Comparison of ENCODE assay signal across 8 cellular contexts in the genomic region with DNA sequence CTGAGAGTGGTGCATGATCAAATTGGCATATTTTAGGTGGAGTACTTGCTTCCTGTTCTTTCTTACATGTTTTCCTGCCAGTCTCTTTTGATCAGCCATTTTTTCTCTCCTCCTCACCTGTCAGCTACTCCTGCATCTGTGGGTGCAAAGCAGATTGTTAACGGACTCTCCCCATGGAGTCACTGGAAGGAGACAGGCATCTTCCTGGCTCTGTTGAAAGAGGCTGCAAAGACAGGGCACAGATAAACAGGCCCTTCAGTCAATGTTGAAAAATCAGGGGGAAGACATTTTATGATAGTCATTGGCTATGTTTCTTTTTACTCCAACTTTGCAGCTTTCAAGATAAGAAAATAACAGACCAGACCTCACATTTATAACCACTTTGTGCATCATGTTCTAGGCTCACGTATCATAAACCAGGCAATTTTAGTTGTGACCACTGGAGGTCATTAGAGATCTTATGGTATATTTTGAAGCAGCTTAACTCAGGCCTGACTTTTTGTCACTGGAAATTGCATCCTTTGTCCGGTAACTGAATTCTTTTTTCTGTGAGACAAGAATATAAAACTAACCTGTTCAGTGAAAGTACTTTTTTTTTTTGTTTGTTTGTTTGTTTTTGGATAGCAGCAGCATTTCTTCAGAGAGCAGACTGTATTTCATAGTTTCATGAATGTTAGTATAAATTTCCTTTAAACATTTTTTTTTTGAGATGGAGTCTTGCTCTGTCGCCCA. TPM values are rescaled to one million over a fixed set of nuclear protein-coding genes. Genes with fewer than 3 reads are reported as not detected.
DNase-seq lines count a peak whose midpoint lies in the region; ATAC-seq, FAIRE-seq and TF ChIP-seq lines count a peak whose summit lies in the region.

No MANE protein-coding gene starts in this region.

- peaks cover 3% of the 10 kb centered on the region for H3K27me3 Mint-ChIP-seq in activated CD4-positive, alpha-beta memory T cell treated with anti-CD3 and anti-CD28 coated beads for 36 hours
- H3K27me3 Mint-ChIP-seq in activated CD4-positive, alpha-beta memory T cell treated with anti-CD3 and anti-CD28 coated beads, Interleukin-2, amount 10 ng/mL, durations not matched to agents 7 days and 5 days: no peaks in the 10 kb centered on the region

- H3K9ac ChIP-seq in colonic mucosa (ENCODE audit: low read depth in 2 of 2, low read length in 2 of 2): no peak overlapping the region

- BruUV-seq in PC-9 (replicated peaks; lab: Mats Ljungman, UMichigan): no TSS peak

- H3K79me2 ChIP-seq in PC-9 (ENCODE audit: low read depth): no peaks in the 10 kb centered on the region

- CTCF ChIA-PET in activated CD4-positive, alpha-beta memory T cell treated with anti-CD3 and anti-CD28 coated beads for 36 hours (lab: Charles Lee): interaction anchor here (0.6 to 6.2 kb wide), 32 partner anchors 9 to 554 kb away, joined by 3 to 67 read pairs (median 4); a partner anchor contains a TSS
- CTCF ChIA-PET in activated CD4-positive, alpha-beta memory T cell treated with anti-CD3 and anti-CD28 coated beads, Interleukin-2, amount 10 ng/mL, durations not matched to agents 7 days and 5 days (lab: Charles Lee): interaction anchor here (0.6 to 3.1 kb wide), 20 partner anchors 9 to 559 kb away, joined by 3 to 28 read pairs (median 3); a partner anchor contains a TSS
- CTCF ChIA-PET in PC-9 (lab: Charles Lee): interaction anchor here (0.5 to 0.7 kb wide), 2 partner anchors 297 to 415 kb away, joined by 3 to 5 read pairs; no protein-coding TSS in a partner anchor

- H3F3A ChIP-seq in PC-9 (ENCODE audit: insufficient read depth, low read depth): peaks cover 27% of the 10 kb centered on the region

- 0 out of 2 replicates have a peak overlapping the region, but pooled peaks have one; percentile 25 for H2AFZ ChIP-seq in PC-9

- no peak for DNase-seq in activated CD4-positive, alpha-beta memory T cell treated with anti-CD3 and anti-CD28 coated beads for 36 hours
- DNase-seq in activated CD4-positive, alpha-beta memory T cell treated with anti-CD3 and anti-CD28 coated beads, Interleukin-2, amount 10 ng/mL, durations not matched to agents 7 days and 5 days: no peak
- peak; percentile 12 for DNase-seq in H54 (ENCODE audit: insufficient read length, low spot score)
- DNase-seq in LNCaP clone FGC (ENCODE audit: low read depth): peak; percentile 46
- peak in 1 of 2 experiments; percentile 74 for DNase-seq in PC-9
- DNase-seq in colonic mucosa: peak; percentile 25
- DNase-seq in lung (ENCODE audit: low spot score): no peak
- no peak for DNase-seq in stimulated activated CD4-positive, alpha-beta T cell treated with anti-CD3 and anti-CD28 coated beads, Interleukin-4, amount 100 ng/mL, for 24 hours

- no peak overlapping the region for H3K4me3 ChIP-seq in LNCaP clone FGC (ENCODE audit: low read depth, low read length)
- no peak overlapping the region for H3K4me3 ChIP-seq in PC-9
- H3K4me3 ChIP-seq in colonic mucosa: no peak overlapping the region
- H3K4me3 ChIP-seq in lung: no peak overlapping the region

- H3K4me1 Mint-ChIP-seq in activated CD4-positive, alpha-beta memory T cell treated with anti-CD3 and anti-CD28 coated beads for 36 hours (ENCODE audit: low read depth): peaks cover 27% of the 10 kb centered on the region
- peaks cover 33% of the 10 kb centered on the region for H3K4me1 Mint-ChIP-seq in activated CD4-positive, alpha-beta memory T cell treated with anti-CD3 and anti-CD28 coated beads, Interleukin-2, amount 10 ng/mL, durations not matched to agents 7 days and 5 days

- ATAC-seq in lung (ENCODE audit: insufficient read depth, low FRiP score): peak; percentile 63

- 35 to 50% methylated on average over 4 of the region's 4 CpGs for WGBS in lung, 2 donors

- no peak overlapping the region for H3K4me2 ChIP-seq in PC-9

- TF ChIP-seq POLR2A in H54 (IDR thresholded peaks at IDR 0.05; ENCODE audit: low read depth, low read length): no peak

- TF ChIP-seq CTCF in LNCaP clone FGC (IDR thresholded peaks at IDR 0.05; ENCODE audit: control insufficient read depth, extremely low read depth, insufficient read depth) (peak; percentile 71), PC-9 (conservative IDR thresholded peaks at IDR 0.05) (peak; percentile 88), colonic mucosa (IDR thresholded peaks at IDR 0.05) (peak; percentile 77), lung (IDR thresholded peaks at IDR 0.05; ENCODE audit: control extremely low read depth, extremely low read depth) (peak; percentile 68)

- H3K4me3 Mint-ChIP-seq in activated CD4-positive, alpha-beta memory T cell treated with anti-CD3 and anti-CD28 coated beads for 36 hours: no peak overlapping the region
- H3K4me3 Mint-ChIP-seq in activated CD4-positive, alpha-beta memory T cell treated with anti-CD3 and anti-CD28 coated beads, Interleukin-2, amount 10 ng/mL, durations not matched to agents 7 days and 5 days: no peak overlapping the region

- H3K27me3 ChIP-seq in PC-9 (ENCODE audit: insufficient read depth, low read depth) (no peaks in the 10 kb centered on the region), colonic mucosa (no peaks in the 10 kb centered on the region), lung (ENCODE audit: control insufficient read depth, insufficient read depth) (no peaks in the 10 kb centered on the region)

- intact Hi-C loops in activated CD4-positive, alpha-beta memory T cell treated with anti-CD3 and anti-CD28 coated beads for 36 hours (cut with micrococcal nuclease): loop anchor here (1.0 to 5.0 kb wide), 10 partner anchors 67 to 548 kb away; a partner anchor contains a TSS
- intact Hi-C loops in PC-9 (cut with micrococcal nuclease; ENCODE audit: unreplicated experiment) (loop anchor here (1.0 to 10.0 kb wide), 4 partner anchors 86 to 548 kb away; a partner anchor contains a TSS), colonic mucosa (cut with DNase I) (loop anchor here (2.0 to 10.0 kb wide), 3 partner anchors 173 to 546 kb away; a partner anchor contains a TSS)

- H3K27ac Mint-ChIP-seq in activated CD4-positive, alpha-beta memory T cell treated with anti-CD3 and anti-CD28 coated beads for 36 hours: peak overlapping the region; percentile 43
- no peak overlapping the region for H3K27ac Mint-ChIP-seq in activated CD4-positive, alpha-beta memory T cell treated with anti-CD3 and anti-CD28 coated beads, Interleukin-2, amount 10 ng/mL, durations not matched to agents 7 days and 5 days

- POLR2A ChIA-PET in activated CD4-positive, alpha-beta memory T cell treated with anti-CD3 and anti-CD28 coated beads for 36 hours (lab: Charles Lee): interaction anchor here (0.6 kb wide), 3 partner anchors 31 to 508 kb away, joined by 4 to 7 read pairs (median 6); no protein-coding TSS in a partner anchor
- POLR2A ChIA-PET in activated CD4-positive, alpha-beta memory T cell treated with anti-CD3 and anti-CD28 coated beads, Interleukin-2, amount 10 ng/mL, durations not matched to agents 7 days and 5 days (lab: Charles Lee): interaction anchor here (0.7 to 1.5 kb wide), 3 partner anchors 170 to 825 kb away, joined by 3 to 6 read pairs (median 3); no protein-coding TSS in a partner anchor
- POLR2A ChIA-PET in PC-9 (lab: Charles Lee; ENCODE audit: unreplicated experiment): no interaction called here

- H3K9me3 Mint-ChIP-seq in activated CD4-positive, alpha-beta memory T cell treated with anti-CD3 and anti-CD28 coated beads for 36 hours: no peaks in the 10 kb centered on the region
- no peaks in the 10 kb centered on the region for H3K9me3 Mint-ChIP-seq in activated CD4-positive, alpha-beta memory T cell treated with anti-CD3 and anti-CD28 coated beads, Interleukin-2, amount 10 ng/mL, durations not matched to agents 7 days and 5 days

- H3K36me3 ChIP-seq in PC-9 (ENCODE audit: low read depth) (no peaks in the 10 kb centered on the region), colonic mucosa (no peaks in the 10 kb centered on the region), lung (ENCODE audit: control insufficient read depth in 2 of 2, insufficient read depth in 2 of 2, low read length in 2 of 2) (no peaks in the 10 kb centered on the region)

- no peak for FAIRE-seq in H54 (lab: Jason Lieb, UNC)

- no peaks in the 10 kb centered on the region for H3K36me3 Mint-ChIP-seq in activated CD4-positive, alpha-beta memory T cell treated with anti-CD3 and anti-CD28 coated beads for 36 hours
- no peaks in the 10 kb centered on the region for H3K36me3 Mint-ChIP-seq in activated CD4-positive, alpha-beta memory T cell treated with anti-CD3 and anti-CD28 coated beads, Interleukin-2, amount 10 ng/mL, durations not matched to agents 7 days and 5 days (ENCODE audit: low read depth)

- H3K4me1 ChIP-seq in PC-9 (replicated peaks; ENCODE audit: insufficient read depth): peaks cover 46% of the 10 kb centered on the region
- peaks cover 5% of the 10 kb centered on the region for H3K4me1 ChIP-seq in colonic mucosa
- peaks cover 4 to 8% of the 10 kb centered on the region in 2 donors for H3K4me1 ChIP-seq in lung (ENCODE audit: control insufficient read depth in 2 of 2, insufficient read depth in 2 of 2, low read length in 2 of 2)

- H4K20me1 ChIP-seq in PC-9 (ENCODE audit: insufficient read depth): no peaks in the 10 kb centered on the region

- H3K9me3 ChIP-seq in PC-9 (ENCODE audit: insufficient read depth, low read depth) (no peaks in the 10 kb centered on the region), colonic mucosa (no peaks in the 10 kb centered on the region), lung (ENCODE audit: control insufficient read depth in 2 of 2, insufficient read depth in 1 of 2, low read length in 1 of 2) (peaks cover 0 to 2% of the 10 kb centered on the region in 2 donors)

- no peak overlapping the region for H3K27ac ChIP-seq in PC-9
- H3K27ac ChIP-seq in colonic mucosa: no peak overlapping the region
- no peak overlapping the region for H3K27ac ChIP-seq in lung (ENCODE audit: low read depth in 1 of 2, low read length in 1 of 2)

- no peaks in the 10 kb centered on the region for H3K9me2 ChIP-seq in PC-9 (ENCODE audit: insufficient read depth)

RNA-seq across cellular contexts. Expression of a gene that starts 20.1 kb away (rescaled TPM):
- total RNA-seq in activated CD4-positive, alpha-beta memory T cell treated with anti-CD3 and anti-CD28 coated beads for 36 hours: not detected
- not detected for total RNA-seq in activated CD4-positive, alpha-beta memory T cell treated with anti-CD3 and anti-CD28 coated beads, Interleukin-2, amount 10 ng/mL, durations not matched to agents 7 days and 5 days
- total RNA-seq in PC-9 (2021) (not detected in 2 replicates), colonic mucosa (not detected), lung (10 to 100 TPM; 13.4 to 15.3 TPM)
- 1 to 10 TPM; 2.1 to 4.0 TPM for polyA plus RNA-seq in lung

RNA-seq across cellular contexts. Expression of a gene that starts 42.4 kb away (rescaled TPM):
- total RNA-seq in activated CD4-positive, alpha-beta memory T cell treated with anti-CD3 and anti-CD28 coated beads for 36 hours: 10 to 100 TPM; 17.9 to 18.8 TPM
- 10 to 100 TPM; 28.0 to 28.7 TPM for total RNA-seq in activated CD4-positive, alpha-beta memory T cell treated with anti-CD3 and anti-CD28 coated beads, Interleukin-2, amount 10 ng/mL, durations not matched to agents 7 days and 5 days
- total RNA-seq in PC-9 (2021) (10.1 and 12.3 TPM in 2 replicates), colonic mucosa (10 to 100 TPM; 13.3 to 30.7 TPM), lung (10 to 100 TPM; 15.1 to 30.8 TPM)
- 10 to 100 TPM; 21.4 to 27.6 TPM for polyA plus RNA-seq in lung

Comparison
In these comparisons a context has a peak if more than half of its experiments do, and no peak if none do; other contexts are left out.
1. DNase-seq: peak in H54 (single experiment), LNCaP clone FGC (single experiment) and colonic mucosa (single experiment); none in activated CD4-positive, alpha-beta memory T cell treated with anti-CD3 and anti-CD28 coated beads for 36 hours (single experiment), activated CD4-positive, alpha-beta memory T cell treated with anti-CD3 and anti-CD28 coated beads, Interleukin-2, amount 10 ng/mL, durations not matched to agents 7 days and 5 days (single experiment), lung (single experiment) and stimulated activated CD4-positive, alpha-beta T cell treated with anti-CD3 and anti-CD28 coated beads, Interleukin-4, amount 100 ng/mL, for 24 hours (single experiment).
2. RNA of a gene that starts 20.1 kb away (total RNA-seq): 13.4 to 15.3 TPM in lung; not detected in activated CD4-positive, alpha-beta memory T cell treated with anti-CD3 and anti-CD28 coated beads, Interleukin-2, amount 10 ng/mL, durations not matched to agents 7 days and 5 days, not detected in activated CD4-positive, alpha-beta memory T cell treated with anti-CD3 and anti-CD28 coated beads for 36 hours, not detected in colonic mucosa and not detected in PC-9; every median in the first group is over 10 times any median in the second.
3. Peak in every context shown above with its lines, with median percentiles within 50 percentile points of each other: CTCF ChIP-seq.